In genomic region chr16:87809150-87809902, GRCh38 we compare ENCODE assay signal across 10 cellular contexts. TPM values are rescaled to one million over a fixed set of nuclear protein-coding genes. Genes with fewer than 3 reads are reported as not detected.
A peak's percentile ranks its signal among the peaks of the same experiment; 100 is the strongest.
DNase-seq lines count a peak whose midpoint lies in the region; ATAC-seq and TF ChIP-seq lines count a peak whose summit lies in the region.
"Had no signal": no experiment of that assay in that cellular context is flagged by ENCODE, and none has a peak within 500 bp of the region (broad histone marks: within the 10 kb centered on the region; RNA-seq: fewer than 3 reads in every experiment).

No MANE protein-coding gene starts in this region.

- TF ChIP-seq CTCF in GM12865 (IDR thresholded peaks at IDR 0.05; ENCODE audit: insufficient read depth, low read depth, low read length, missing control alignments): no peak

- H3K4me1 Mint-ChIP-seq in activated naive CD8-positive, alpha-beta T cell treated with anti-CD3 and anti-CD28 coated beads, Interleukin-2, amount 50 U/mL, for 24 hours: peaks cover 52% of the 10 kb centered on the region
- peaks cover 3 to 9% (median 4%) of the 10 kb centered on the region in 3 donors for H3K4me1 Mint-ChIP-seq in CD8-positive, alpha-beta memory T cell

- no peaks in the 10 kb centered on the region for H3K36me3 ChIP-seq in CD8-positive, alpha-beta memory T cell (ENCODE audit: insufficient read depth, low read length)
- H3K36me3 ChIP-seq: right atrium auricular region had no signal

- ATAC-seq in GM19463 (IDR thresholded peaks at IDR 0.05; ENCODE audit: unreplicated experiment) (peak; percentile 47), HG03280 (IDR thresholded peaks at IDR 0.05; ENCODE audit: unreplicated experiment) (peak; percentile 43)
- peak; percentile 62 for ATAC-seq in activated naive CD8-positive, alpha-beta T cell treated with anti-CD3 and anti-CD28 coated beads, Interleukin-2, amount 50 U/mL, for 24 hours

- CTCF ChIA-PET in CD8-positive, alpha-beta memory T cell (lab: Charles Lee): no interaction called here

- POLR2A ChIA-PET in CD8-positive, alpha-beta memory T cell (lab: Charles Lee): no interaction called here

- H3K36me3 Mint-ChIP-seq in activated naive CD8-positive, alpha-beta T cell treated with anti-CD3 and anti-CD28 coated beads, Interleukin-2, amount 50 U/mL, for 24 hours (ENCODE audit: low read depth): peaks cover 1% of the 10 kb centered on the region
- no peaks in the 10 kb centered on the region for H3K36me3 Mint-ChIP-seq in CD8-positive, alpha-beta memory T cell

- H3K9me3 Mint-ChIP-seq in activated naive CD8-positive, alpha-beta T cell treated with anti-CD3 and anti-CD28 coated beads, Interleukin-2, amount 50 U/mL, for 24 hours: no peaks in the 10 kb centered on the region
- H3K9me3 Mint-ChIP-seq in CD8-positive, alpha-beta memory T cell: no peaks in the 10 kb centered on the region

- DNase-seq in GM12865 (ENCODE audit: low read depth) (peak; percentile 92), T-helper 2 cell (no peak), hepatic stellate cell (ENCODE audit: low spot score) (no peak)
- DNase-seq in activated naive CD8-positive, alpha-beta T cell treated with anti-CD3 and anti-CD28 coated beads, Interleukin-2, amount 50 U/mL, for 24 hours: no peak
- DNase-seq in activated CD8-positive, alpha-beta memory T cell treated with anti-CD3 and anti-CD28 coated beads, Interleukin-2, amount 50 U/mL, for 48 hours: no peak
- no peak for DNase-seq in CD8-positive, alpha-beta memory T cell
- DNase-seq: activated CD4-positive, alpha-beta T cell treated with anti-CD3 and anti-CD28 coated beads for 48 hours had no signal

- H3K27ac ChIP-seq in CD8-positive, alpha-beta memory T cell (ENCODE audit: low read depth, low read length): no peak overlapping the region
- H3K27ac ChIP-seq: right atrium auricular region had no signal

- peak overlapping the region; percentile 30 for H3K4me3 ChIP-seq in GM12865 (ENCODE audit: low read depth, low read length)
- H3K4me3 ChIP-seq in CD8-positive, alpha-beta memory T cell (ENCODE audit: low read length): no peak overlapping the region
- H3K4me3 ChIP-seq: right atrium auricular region had no signal

- H3K27ac Mint-ChIP-seq in activated naive CD8-positive, alpha-beta T cell treated with anti-CD3 and anti-CD28 coated beads, Interleukin-2, amount 50 U/mL, for 24 hours: no peak overlapping the region
- no peak overlapping the region for H3K27ac Mint-ChIP-seq in CD8-positive, alpha-beta memory T cell

- peaks cover 2% of the 10 kb centered on the region for H3K27me3 Mint-ChIP-seq in activated naive CD8-positive, alpha-beta T cell treated with anti-CD3 and anti-CD28 coated beads, Interleukin-2, amount 50 U/mL, for 24 hours
- peaks cover 6 to 9% of the 10 kb centered on the region in 2 donors for H3K27me3 Mint-ChIP-seq in CD8-positive, alpha-beta memory T cell

- no peak overlapping the region for H3K4me3 Mint-ChIP-seq in activated naive CD8-positive, alpha-beta T cell treated with anti-CD3 and anti-CD28 coated beads, Interleukin-2, amount 50 U/mL, for 24 hours
- no peak overlapping the region for H3K4me3 Mint-ChIP-seq in CD8-positive, alpha-beta memory T cell

- H3K9me3 ChIP-seq in CD8-positive, alpha-beta memory T cell (ENCODE audit: low read length): no peaks in the 10 kb centered on the region
- H3K9me3 ChIP-seq: right atrium auricular region had no signal

- H3K4me1 ChIP-seq in CD8-positive, alpha-beta memory T cell (ENCODE audit: insufficient read depth, low read length): peaks cover 16% of the 10 kb centered on the region

- no peaks in the 10 kb centered on the region for H3K27me3 ChIP-seq in CD8-positive, alpha-beta memory T cell (ENCODE audit: insufficient read depth, low read length, poor library complexity, severe bottlenecking)
- H3K27me3 ChIP-seq: right atrium auricular region had no signal

RNA-seq across cellular contexts. Expression of gene KLHDC4, which starts 43.5 kb away (rescaled TPM):
- 10 to 100 TPM; 71.5 to 77.3 TPM for total RNA-seq in CD8-positive, alpha-beta memory T cell
- 35.5 TPM for polyA plus RNA-seq in CD8-positive, alpha-beta memory T cell

RNA-seq across cellular contexts. Expression of gene SLC7A5, which starts 60.0 kb away (rescaled TPM):
- total RNA-seq in CD8-positive, alpha-beta memory T cell: 100 to 1,000 TPM; 366 to 383 TPM
- 20.7 TPM for polyA plus RNA-seq in CD8-positive, alpha-beta memory T cell
